ENCODE assay signal across 8 cellular contexts in genomic region chr2:33583194-33583938, GRCh38. TPM values are rescaled to one million over a fixed set of nuclear protein-coding genes. Genes with fewer than 3 reads are reported as not detected.
A peak's percentile ranks its signal among the peaks of the same experiment; 100 is the strongest.
DNase-seq lines count a peak whose midpoint lies in the region; ATAC-seq, FAIRE-seq and TF ChIP-seq lines count a peak whose summit lies in the region.

No MANE protein-coding gene starts in this region.

- CTCF ChIA-PET in naive thymus-derived CD4-positive, alpha-beta T cell (lab: Charles Lee) = interaction anchor here (0.7 to 2.0 kb wide), 9 partner anchors 10 to 1223 kb away, joined by 3 to 16 read pairs (median 4); partner anchors contain the start of gene FAM98A

- intact Hi-C loops in naive thymus-derived CD4-positive, alpha-beta T cell (cut with micrococcal nuclease) = loop anchor here (1.0 to 10.0 kb wide), 13 partner anchors 86 to 1031 kb away; partner anchors contain the start of gene LTBP1 (in 2 of the 2)

- H3K27ac Mint-ChIP-seq in naive thymus-derived CD4-positive, alpha-beta T cell = peak overlapping the region in 3 of 9 donors; percentile 47 to 61 (median 53)
- peak overlapping the region in 1 of 2 donors; percentile 12 for H3K27ac Mint-ChIP-seq in stimulated activated naive CD8-positive, alpha-beta T cell treated with anti-CD3 and anti-CD28 coated beads, Interleukin-15, amount 100 ng/mL, for 72 hours

- H3K36me3 Mint-ChIP-seq in naive thymus-derived CD4-positive, alpha-beta T cell = peaks cover 3 to 23% (median 17%) of the 10 kb centered on the region in 5 donors

- no peak overlapping the region for H3K4me3 ChIP-seq in naive thymus-derived CD4-positive, alpha-beta T cell (ENCODE audit: low read length)

- H3K27ac ChIP-seq in naive thymus-derived CD4-positive, alpha-beta T cell (ENCODE audit: low read depth, low read length) = no peak overlapping the region

- POLR2A ChIA-PET in naive thymus-derived CD4-positive, alpha-beta T cell (lab: Charles Lee) = interaction anchor here (0.6 to 1.9 kb wide), 5 partner anchors 12 to 731 kb away, joined by 3 to 7 read pairs (median 3); partner anchors contain the start of gene FAM98A

- H3K4me1 ChIP-seq in naive thymus-derived CD4-positive, alpha-beta T cell (ENCODE audit: control insufficient read depth in 2 of 2, insufficient read depth in 2 of 2, low read length in 2 of 2) = peaks cover 0 to 5% of the 10 kb centered on the region in 2 donors

- TF ChIP-seq CTCF in GM12801 (IDR thresholded peaks at IDR 0.05; ENCODE audit: extremely low read depth, insufficient read length) = peak; percentile 51

- ATAC-seq in HG03378 (IDR thresholded peaks at IDR 0.05; ENCODE audit: unreplicated experiment) = peak; percentile 67
- peak; percentile 77 for ATAC-seq in naive thymus-derived CD4-positive, alpha-beta T cell
- no peak for ATAC-seq in stimulated activated naive CD8-positive, alpha-beta T cell treated with anti-CD3 and anti-CD28 coated beads, Interleukin-15, amount 100 ng/mL, for 72 hours

- peak; percentile 96 for FAIRE-seq in endometrium (lab: Jason Lieb, UNC)

- DNase-seq in AG20443 (ENCODE audit: low spot score) (peak; percentile 44), SK-MEL-5 (ENCODE audit: low read depth, low spot score) (peak; percentile 69), islet precursor cell (no peak)
- DNase-seq in naive thymus-derived CD4-positive, alpha-beta T cell = peak in 6 of 9 donors; percentile 12 to 49 (median 36)
- DNase-seq in stimulated activated naive CD8-positive, alpha-beta T cell treated with anti-CD3 and anti-CD28 coated beads, Interleukin-15, amount 100 ng/mL, for 72 hours = no peak

- peaks cover 0 to 23% (median 6%) of the 10 kb centered on the region in 3 experiments for H3K36me3 ChIP-seq in naive thymus-derived CD4-positive, alpha-beta T cell (ENCODE audit: control insufficient read depth in 2 of 3, insufficient read depth in 3 of 3, low read length in 3 of 3)

- no peaks in the 10 kb centered on the region for H3K27me3 Mint-ChIP-seq in naive thymus-derived CD4-positive, alpha-beta T cell
- no peaks in the 10 kb centered on the region for H3K27me3 Mint-ChIP-seq in stimulated activated naive CD8-positive, alpha-beta T cell treated with anti-CD3 and anti-CD28 coated beads, Interleukin-15, amount 100 ng/mL, for 72 hours

- in situ Hi-C loops in SK-MEL-5 (cut with HindIII; ENCODE audit: low pct_unique_long_range_greater_than_20kb, low sequenced_read_pairs) = no loop called here

- H3K9me3 Mint-ChIP-seq in naive thymus-derived CD4-positive, alpha-beta T cell = no peaks in the 10 kb centered on the region
- no peaks in the 10 kb centered on the region for H3K9me3 Mint-ChIP-seq in stimulated activated naive CD8-positive, alpha-beta T cell treated with anti-CD3 and anti-CD28 coated beads, Interleukin-15, amount 100 ng/mL, for 72 hours

- H3K4me3 Mint-ChIP-seq in naive thymus-derived CD4-positive, alpha-beta T cell = no peak overlapping the region
- no peak overlapping the region for H3K4me3 Mint-ChIP-seq in stimulated activated naive CD8-positive, alpha-beta T cell treated with anti-CD3 and anti-CD28 coated beads, Interleukin-15, amount 100 ng/mL, for 72 hours

- no peaks in the 10 kb centered on the region for H3K9me3 ChIP-seq in naive thymus-derived CD4-positive, alpha-beta T cell (ENCODE audit: control insufficient read depth in 2 of 3, low read length in 3 of 3)

- H3K4me1 Mint-ChIP-seq in naive thymus-derived CD4-positive, alpha-beta T cell = peaks cover 4 to 18% (median 10%) of the 10 kb centered on the region in 7 donors
- H3K4me1 Mint-ChIP-seq in stimulated activated naive CD8-positive, alpha-beta T cell treated with anti-CD3 and anti-CD28 coated beads, Interleukin-15, amount 100 ng/mL, for 72 hours = peaks cover 17% of the 10 kb centered on the region

- H3K27me3 ChIP-seq in naive thymus-derived CD4-positive, alpha-beta T cell (ENCODE audit: control insufficient read depth in 2 of 2, insufficient read depth in 2 of 2, low read length in 2 of 2) = no peaks in the 10 kb centered on the region

RNA-seq across cellular contexts. Expression of gene FAM98A, which starts 15.7 kb away (rescaled TPM):
- total RNA-seq in SK-MEL-5 (2014; rRNA removed; shearing (Covaris generic)) = 27.1 and 30.5 TPM in 2 replicates
- 59.6 and 67.3 TPM in 2 replicates for polyA plus RNA-seq in SK-MEL-5 (2015; cell fraction: cytosol; rRNA removed)
- polyA plus RNA-seq in SK-MEL-5 (2015; cell fraction: nucleus; rRNA removed) = 56.3 and 202 TPM in 2 replicates
- total RNA-seq in naive thymus-derived CD4-positive, alpha-beta T cell = 10 to 100 TPM; 16.8 to 36.0 (median 32.6) TPM
- polyA plus RNA-seq in naive thymus-derived CD4-positive, alpha-beta T cell = 10 to 100 TPM; 15.4 to 19.7 TPM

Comparison
In these comparisons a context has a peak if more than half of its experiments do, and no peak if none do; other contexts are left out.
1. DNase-seq: peak in AG20443 (single experiment), SK-MEL-5 (single experiment) and naive thymus-derived CD4-positive, alpha-beta T cell (6 of 9); none in stimulated activated naive CD8-positive, alpha-beta T cell treated with anti-CD3 and anti-CD28 coated beads, Interleukin-15, amount 100 ng/mL, for 72 hours (0 of 2) and islet precursor cell (single experiment).